18 cellular contexts compared by ENCODE assay signal in genomic region chr5:131214828-131215227, GRCh38. TPM values are rescaled to one million over a fixed set of nuclear protein-coding genes. Genes with fewer than 3 reads are reported as not detected.
DNase-seq lines count a peak whose midpoint lies in the region; ATAC-seq, FAIRE-seq and TF ChIP-seq lines count a peak whose summit lies in the region.
"Had no signal": no experiment of that assay in that cellular context is flagged by ENCODE, and none has a peak within 500 bp of the region (broad histone marks: within the 10 kb centered on the region; RNA-seq: fewer than 3 reads in every experiment).

No MANE protein-coding gene starts in this region.

- no peak for FAIRE-seq in GM12878 (lab: Jason Lieb, UNC)
- FAIRE-seq: bronchial epithelial cell had no signal

- H3K9ac ChIP-seq in GM12878 (ENCODE audit: control insufficient read depth, insufficient read depth, low read length) (peak overlapping the region; percentile 45; the same call in 1 of the 2 replicates), neuronal stem cell (ENCODE audit: low read depth, low read length, poor library complexity) (no peak overlapping the region)
- H3K9ac ChIP-seq: GM23248 had no signal

- H3K9me3 ChIP-seq in DOHH2 (ENCODE audit: control insufficient read depth, insufficient read depth, low read length) (no peaks in the 10 kb centered on the region), GM12878 (replicated peaks; ENCODE audit: control insufficient read depth, insufficient read depth, low read length) (no peaks in the 10 kb centered on the region), neuronal stem cell (replicated peaks in 1 of 2; ENCODE audit: control insufficient read depth in 2 of 2, insufficient read depth in 1 of 2, low read depth in 1 of 2, low read length in 2 of 2) (no peaks in the 10 kb centered on the region), Caco-2 (no peaks in the 10 kb centered on the region)
- H3K9me3 ChIP-seq: esophagus squamous epithelium, neutrophil, suprapubic skin had no signal

- H3K14ac ChIP-seq in neuronal stem cell (ENCODE audit: low read length) = no peak overlapping the region

- no peak overlapping the region for H2BK120ac ChIP-seq in neuronal stem cell (ENCODE audit: low read depth, low read length)

- H2BK12ac ChIP-seq in neuronal stem cell (ENCODE audit: low read length) = no peak overlapping the region

- H4K91ac ChIP-seq in neuronal stem cell (ENCODE audit: low read depth, low read length, poor library complexity) = no peak overlapping the region

- H3K36me3 ChIP-seq in DOHH2 (ENCODE audit: control insufficient read depth, low read length) (peaks cover 13% of the 10 kb centered on the region), GM12878 (ENCODE audit: control insufficient read depth in 2 of 2, insufficient read depth in 2 of 2, low read length in 1 of 2) (no peaks in the 10 kb centered on the region), neuronal stem cell (replicated peaks in 1 of 2; ENCODE audit: control insufficient read depth in 2 of 2, insufficient read depth in 2 of 2, low read length in 2 of 2) (no peaks in the 10 kb centered on the region), Caco-2 (ENCODE audit: control insufficient read depth, insufficient read depth, low read length) (no peaks in the 10 kb centered on the region)
- H3K36me3 ChIP-seq: esophagus squamous epithelium, neutrophil, suprapubic skin had no signal

- H2BK15ac ChIP-seq in neuronal stem cell (ENCODE audit: low read length) = no peak overlapping the region

- no peak overlapping the region for H2BK5ac ChIP-seq in neuronal stem cell (ENCODE audit: low read length)

- BruUV-seq in GM12878 (replicated peaks; lab: Mats Ljungman, UMichigan) = no TSS peak
- no TSS peak for BruUV-seq in Caco-2 (replicated peaks; lab: Mats Ljungman, UMichigan)

- no peak for TF ChIP-seq CTCF in DOHH2 (IDR thresholded peaks at IDR 0.05; ENCODE audit: low read depth, low read length, poor library complexity, severe bottlenecking)
- TF ChIP-seq CTCF in GM12878 (IDR thresholded peaks at IDR 0.05 in 2 of 3, conservative IDR thresholded peaks at IDR 0.05 in 1 of 3; ENCODE audit: control insufficient read depth in 2 of 3, extremely low read depth in 1 of 3, insufficient read depth in 1 of 3, low read depth in 3 of 3, low read length in 3 of 3) = no peak
- no peak for TF ChIP-seq CTCF in Caco-2 (IDR thresholded peaks at IDR 0.05; ENCODE audit: insufficient read depth in 1 of 2, low read depth in 1 of 2, low read length in 1 of 2, severe bottlenecking in 1 of 2, unreplicated experiment in 1 of 2)

- no peak overlapping the region for H3K4me3 ChIP-seq in DOHH2 (ENCODE audit: low read length)
- H3K4me3 ChIP-seq in GM12878 = peak overlapping the region; percentile 50
- H3K4me3 ChIP-seq in neuronal stem cell (ENCODE audit: low read length in 2 of 2) = no peak overlapping the region
- H3K4me3 ChIP-seq in Caco-2 (ENCODE audit: low read depth, low read length) = no peak overlapping the region
- H3K4me3 ChIP-seq: esophagus squamous epithelium, GM23248, suprapubic skin had no signal

- H2AFZ ChIP-seq in GM12878 (ENCODE audit: control insufficient read depth, low read depth, low read length) (no peak overlapping the region), neuronal stem cell (ENCODE audit: low read length) (peak overlapping the region; percentile 55)
- H2AFZ ChIP-seq: GM23248 had no signal

- no peaks in the 10 kb centered on the region for H3K79me1 ChIP-seq in neuronal stem cell (ENCODE audit: low read depth, low read length)

- no peaks in the 10 kb centered on the region for H3K27me3 Mint-ChIP-seq in Caco-2 (ENCODE audit: insufficient read depth, unreplicated experiment)

- no peak overlapping the region for H3K27ac Mint-ChIP-seq in Caco-2 (ENCODE audit: unreplicated experiment)
- H3K27ac Mint-ChIP-seq: activated T-helper 1 cell treated with anti-CD3 and anti-CD28 coated beads, Interleukin-12 subunit alpha, Interleukin-12 subunit beta, Interleukin-2, Interleukin-4 antibody, amounts not matched to agents 30 ng/mL and 10 ng/mL and 1 ng/mL, durations not matched to agents 14 hours and 24 hours and 36 hours; T-helper 1 cell treated with Interleukin-12 subunit alpha and Interleukin-12 subunit beta and Interleukin-4 antibody, amounts not matched to agents 30 μg/mL and 1 μg/mL, for 36 hours had no signal

- TF ChIP-seq EP300 in GM12878 (IDR thresholded peaks at IDR 0.05; ENCODE audit: borderline replicate concordance in 1 of 2, control insufficient read depth in 1 of 2, low read depth in 2 of 2, low read length in 2 of 2) = no peak

- no peak overlapping the region for H3K23ac ChIP-seq in neuronal stem cell (ENCODE audit: low read depth, low read length, poor library complexity)

- H3K4me2 ChIP-seq in DOHH2 (ENCODE audit: low read length) (peak overlapping the region; percentile 50), GM12878 (ENCODE audit: control insufficient read depth, insufficient read depth) (peak overlapping the region; percentile 64), neuronal stem cell (ENCODE audit: insufficient read depth, low read length, poor library complexity, severe bottlenecking) (no peak overlapping the region)

- no peaks in the 10 kb centered on the region for H3K36me3 Mint-ChIP-seq in Caco-2 (ENCODE audit: insufficient read depth, unreplicated experiment)

- POLR2A ChIA-PET in GM12878 (lab: Charles Lee) (interaction anchor here (0.6 to 19.3 kb wide), 13 partner anchors 10 to 167 kb away, joined by 3 to 309 read pairs (median 5); partner anchors contain the start of gene CDC42SE2), Caco-2 (lab: Charles Lee) (no interaction called here)

- RAD21 ChIA-PET in GM12878 (lab: Charles Lee; ENCODE audit: unreplicated experiment) = interaction anchor here (0.7 to 10.7 kb wide), 18 partner anchors 8 to 201 kb away, joined by 3 to 302 read pairs (median 4); partner anchors contain the start of genes CDC42SE2 and HINT1

- CTCF ChIA-PET in GM12878 (lab: Yijun Ruan, JAX) (interaction anchor here (0.8 to 6.1 kb wide), 9 partner anchors 7 to 168 kb away, joined by 3 to 36 read pairs (median 10); partner anchors contain the start of gene CDC42SE2), Caco-2 (lab: Charles Lee) (no interaction called here)

- peaks cover 12% of the 10 kb centered on the region for H3F3A ChIP-seq in DOHH2 (ENCODE audit: control insufficient read depth, insufficient read depth)

- no peaks in the 10 kb centered on the region for H3K4me1 Mint-ChIP-seq in Caco-2 (ENCODE audit: low read depth, unreplicated experiment)

- TF ChIP-seq POLR2A in GM12878 (IDR thresholded peaks at IDR 0.05; ENCODE audit: low read depth, low read length) = no peak

- TF ChIP-seq RAD21 in GM12878 (IDR thresholded peaks at IDR 0.05; ENCODE audit: insufficient read depth, low read depth, low read length) = no peak

- 94% methylated on average over 2 of the region's 2 CpGs for WGBS in GM12878 (ENCODE audit: insufficient coverage, insufficient replicate concordance, low lambda C conversion rate, missing lambda C conversion rate)
- no CpG with 5 or more reads among the region's 2 CpGs for WGBS in neuronal stem cell (ENCODE audit: extremely low coverage in 2 of 2, insufficient read length in 2 of 2, insufficient replicate concordance in 1 of 2), 2 donors

- SMC1A ChIA-PET in GM12878 (lab: Charles Lee; ENCODE audit: uncharacterized antibody, unreplicated experiment) = interaction anchor here (0.7 to 26.7 kb wide), 14 partner anchors 9 to 200 kb away, joined by 3 to 1218 read pairs (median 6); partner anchors contain the start of genes CDC42SE2 and HINT1

- DNase-seq in NCI-H69 (lab: John Stamatoyannopoulos, UW) (peak; percentile 56), GM12878 (ENCODE audit: low read depth, low spot score) (no peak), neuronal stem cell (ENCODE audit: low spot score) (no peak), Caco-2 (no peak), AML-193 (lab: John Stamatoyannopoulos, UW) (no peak)
- no peak for DNase-seq in effector CD4-positive, alpha-beta T cell
- DNase-seq: esophagus squamous epithelium, GM23248, left cardiac atrium, NCI-H526 treated with DMSO at 0.1 percent for 48 hours, PC-3, SHP77 treated with DMSO at 0.1 percent for 48 hours had no signal

- H3K18ac ChIP-seq in neuronal stem cell (ENCODE audit: low read length) = no peak overlapping the region

- H3K27ac ChIP-seq in DOHH2 (ENCODE audit: low read depth, low read length) (no peak overlapping the region), GM12878 (ENCODE audit: control insufficient read depth, insufficient read depth) (peak overlapping the region; percentile 94), neuronal stem cell (replicated peaks; ENCODE audit: low read length) (no peak overlapping the region)
- H3K27ac ChIP-seq: esophagus squamous epithelium, GM23248, neutrophil, suprapubic skin had no signal

- H2AK5ac ChIP-seq in neuronal stem cell (ENCODE audit: low read depth, low read length) = no peak overlapping the region

- no peak overlapping the region for H3K4ac ChIP-seq in neuronal stem cell (ENCODE audit: low read length)

- intact Hi-C loops in GM12878 (cut with micrococcal nuclease; ENCODE audit: unreplicated experiment) = no loop called here
- intact Hi-C loops in Caco-2 (cut with micrococcal nuclease; ENCODE audit: unreplicated experiment) = no loop called here

- in situ Hi-C loops in GM12878 (cut with MboI) = loop anchor here (5.0 kb wide), 1 partner anchor 167 kb away; no protein-coding TSS in a partner anchor

- H3K9me3 Mint-ChIP-seq in Caco-2 (ENCODE audit: unreplicated experiment) = no peaks in the 10 kb centered on the region
- H3K9me3 Mint-ChIP-seq: activated T-helper 1 cell treated with anti-CD3 and anti-CD28 coated beads, Interleukin-12 subunit alpha, Interleukin-12 subunit beta, Interleukin-2, Interleukin-4 antibody, amounts not matched to agents 30 ng/mL and 10 ng/mL and 1 ng/mL, durations not matched to agents 14 hours and 24 hours and 36 hours; T-helper 1 cell treated with Interleukin-12 subunit alpha and Interleukin-12 subunit beta and Interleukin-4 antibody, amounts not matched to agents 30 μg/mL and 1 μg/mL, for 36 hours had no signal

- peaks cover 58% of the 10 kb centered on the region for H3K79me2 ChIP-seq in DOHH2 (ENCODE audit: control insufficient read depth, low read length)
- peaks cover 97% of the 10 kb centered on the region for H3K79me2 ChIP-seq in GM12878 (ENCODE audit: control insufficient read depth, insufficient read depth, low read length)

- no peaks in the 10 kb centered on the region for H3K9me2 ChIP-seq in DOHH2 (replicated peaks; ENCODE audit: control insufficient read depth, low read length)

- ATAC-seq in GM12878 = no peak
- ATAC-seq: left cardiac atrium, PC-3 had no signal

- H3K4me3 Mint-ChIP-seq in Caco-2 (ENCODE audit: unreplicated experiment) = no peak overlapping the region
- H3K4me3 Mint-ChIP-seq: activated T-helper 1 cell treated with anti-CD3 and anti-CD28 coated beads, Interleukin-12 subunit alpha, Interleukin-12 subunit beta, Interleukin-2, Interleukin-4 antibody, amounts not matched to agents 30 ng/mL and 10 ng/mL and 1 ng/mL, durations not matched to agents 14 hours and 24 hours and 36 hours; T-helper 1 cell treated with Interleukin-12 subunit alpha and Interleukin-12 subunit beta and Interleukin-4 antibody, amounts not matched to agents 30 μg/mL and 1 μg/mL, for 36 hours had no signal

- H4K8ac ChIP-seq in neuronal stem cell (ENCODE audit: low read depth, low read length) = no peak overlapping the region

- H4K20me1 ChIP-seq in DOHH2 (ENCODE audit: control insufficient read depth, insufficient read depth, low read depth, low read length) (no peaks in the 10 kb centered on the region), GM12878 (ENCODE audit: control insufficient read depth, insufficient read depth) (no peaks in the 10 kb centered on the region)

- peaks cover 49% of the 10 kb centered on the region for H3K4me1 ChIP-seq in DOHH2 (ENCODE audit: control insufficient read depth, low read length)
- H3K4me1 ChIP-seq in GM12878 (ENCODE audit: control insufficient read depth, insufficient read depth, low read length) = peaks cover 10% of the 10 kb centered on the region; the same call in 1 of the 2 replicates
- H3K4me1 ChIP-seq in neuronal stem cell (ENCODE audit: control insufficient read depth in 2 of 2, insufficient read depth in 1 of 2, low read depth in 1 of 2, low read length in 2 of 2) = peaks cover 3% of the 10 kb centered on the region in 2 donors
- H3K4me1 ChIP-seq in Caco-2 = no peaks in the 10 kb centered on the region
- H3K4me1 ChIP-seq: suprapubic skin had no signal

- H3K27me3 ChIP-seq in DOHH2 (ENCODE audit: control insufficient read depth, low read length) (no peaks in the 10 kb centered on the region), GM12878 (replicated peaks in 1 of 2; ENCODE audit: control insufficient read depth in 2 of 2, insufficient read depth in 2 of 2, low read length in 1 of 2) (no peaks in the 10 kb centered on the region), neuronal stem cell (ENCODE audit: control insufficient read depth in 3 of 3, insufficient read depth in 3 of 3, low read depth in 1 of 3, low read length in 3 of 3) (no peaks in the 10 kb centered on the region), Caco-2 (replicated peaks; ENCODE audit: control insufficient read depth, insufficient read depth, low read length) (no peaks in the 10 kb centered on the region)
- H3K27me3 ChIP-seq: esophagus squamous epithelium, neutrophil, suprapubic skin had no signal

RNA-seq across cellular contexts. Expression of gene LYRM7, which starts 44.1 kb away (rescaled TPM):
- total RNA-seq in GM12878 (2013; cell fraction: nucleolus; rRNA removed) = 15.3 and 23.4 TPM in 2 replicates
- total RNA-seq in GM12878 (2014; rRNA removed) (15.1 and 19.6 TPM in 2 replicates), GM12878 (2014; rRNA removed; fragmentation: Illumina TruSeq; extraction: Trizol) (17.6 and 21.7 TPM in 2 replicates), GM12878 (2021) (13.7 and 13.9 TPM in 2 replicates), Caco-2 (2022) (13.7 and 14.9 TPM in 2 replicates)
- 2.7 TPM for polyA plus RNA-seq in GM12878 (2011; ENCODE audit: low read depth)
- polyA plus RNA-seq in GM12878 (2011; rRNA removed) (9.2 and 21.4 TPM in 2 replicates), GM12878 (2014; fragmentation: Illumina TruSeq; extraction: Trizol) (17.9 and 21.8 TPM in 2 replicates), GM12878 (2014; fragmentation: Nextera tagmentation; extraction: Ambion mirVana) (10 to 100 TPM; 25.8 to 45.7 TPM), GM12878 (2014; rRNA removed) (8.6 and 18.7 TPM in 2 replicates), GM12878 (2016; fragmentation: Nextera tagmentation; extraction: Ambion mirVana) (10 to 100 TPM; 61.0 to 68.8 TPM)
- polyA plus RNA-seq in GM12878 (2011; cell fraction: cytosol; rRNA removed) = 3.6 and 3.7 TPM in 2 replicates
- polyA plus RNA-seq in GM12878 (2011; cell fraction: nucleus; rRNA removed) = 1.4 and 1.5 TPM in 2 replicates
- 7.1 and 8.1 TPM in 2 replicates for polyA plus RNA-seq in GM12878 (2012)
- 2.2 and 2.3 TPM in 2 replicates for polyA minus RNA-seq in GM12878 (2011; rRNA and poly(A)+ RNA removed)
- 1.7 and 2.4 TPM in 2 replicates for polyA minus RNA-seq in GM12878 (2011; cell fraction: cytosol; rRNA and poly(A)+ RNA removed)
- 0.85 and 1.2 TPM in 2 replicates for polyA minus RNA-seq in GM12878 (2011; cell fraction: nucleus; rRNA and poly(A)+ RNA removed)
- 8.0 TPM for polyA plus RNA-seq in neuronal stem cell (2013, experiment 1 of 2)
- 8.6 TPM for polyA plus RNA-seq in neuronal stem cell (2013, experiment 2 of 2)

RNA-seq across cellular contexts. Expression of gene CDC42SE2, which starts 49.0 kb away (rescaled TPM):
- 137 and 144 TPM in 2 replicates for total RNA-seq in GM12878 (2013; cell fraction: nucleolus; rRNA removed)
- total RNA-seq in GM12878 (2014; rRNA removed) (81.7 and 101 TPM in 2 replicates), GM12878 (2014; rRNA removed; fragmentation: Illumina TruSeq; extraction: Trizol) (90.7 and 91.1 TPM in 2 replicates), GM12878 (2021) (75.6 and 76.0 TPM in 2 replicates), Caco-2 (2022) (39.4 and 41.1 TPM in 2 replicates)
- polyA plus RNA-seq in GM12878 (2011; ENCODE audit: low read depth) = 54.3 TPM
- polyA plus RNA-seq in GM12878 (2011; rRNA removed) (148 and 215 TPM in 2 replicates), GM12878 (2014; fragmentation: Illumina TruSeq; extraction: Trizol) (75.2 and 106 TPM in 2 replicates), GM12878 (2014; fragmentation: Nextera tagmentation; extraction: Ambion mirVana) (10 to 100 TPM; 57.0 to 78.8 TPM), GM12878 (2014; rRNA removed) (57.2 and 62.0 TPM in 2 replicates), GM12878 (2016; fragmentation: Nextera tagmentation; extraction: Ambion mirVana) (100 to 1,000 TPM; 113 to 116 TPM)
- polyA plus RNA-seq in GM12878 (2011; cell fraction: cytosol; rRNA removed) = 43.4 and 63.0 TPM in 2 replicates
- polyA plus RNA-seq in GM12878 (2011; cell fraction: nucleus; rRNA removed) = 39.5 and 43.8 TPM in 2 replicates
- polyA plus RNA-seq in GM12878 (2012) = 80.9 and 89.2 TPM in 2 replicates
- 107 and 140 TPM in 2 replicates for polyA minus RNA-seq in GM12878 (2011; rRNA and poly(A)+ RNA removed)
- 46.4 and 47.3 TPM in 2 replicates for polyA minus RNA-seq in GM12878 (2011; cell fraction: cytosol; rRNA and poly(A)+ RNA removed)
- 30.0 and 58.6 TPM in 2 replicates for polyA minus RNA-seq in GM12878 (2011; cell fraction: nucleus; rRNA and poly(A)+ RNA removed)
- polyA plus RNA-seq in neuronal stem cell (2013, experiment 1 of 2) = 25.1 TPM
- polyA plus RNA-seq in neuronal stem cell (2013, experiment 2 of 2) = 25.5 TPM

RNA-seq across cellular contexts. Expression of gene HINT1, which starts 49.8 kb away (rescaled TPM):
- 90.7 and 94.5 TPM in 2 replicates for total RNA-seq in GM12878 (2013; cell fraction: nucleolus; rRNA removed)
- 352 and 366 TPM in 2 replicates for total RNA-seq in GM12878 (2014; rRNA removed)
- 347 and 351 TPM in 2 replicates for total RNA-seq in GM12878 (2014; rRNA removed; fragmentation: Illumina TruSeq; extraction: Trizol)
- total RNA-seq in GM12878 (2021) = 248 and 253 TPM in 2 replicates
- 524 TPM for polyA plus RNA-seq in GM12878 (2011; ENCODE audit: low read depth)
- 997 and 1,373 TPM in 2 replicates for polyA plus RNA-seq in GM12878 (2011; rRNA removed)
- polyA plus RNA-seq in GM12878 (2011; cell fraction: cytosol; rRNA removed) = 438 and 451 TPM in 2 replicates
- polyA plus RNA-seq in GM12878 (2011; cell fraction: nucleus; rRNA removed) = 337 and 368 TPM in 2 replicates
- polyA plus RNA-seq in GM12878 (2012) = 400 and 478 TPM in 2 replicates
- polyA plus RNA-seq in GM12878 (2014; fragmentation: Illumina TruSeq; extraction: Trizol) = 260 TPM in 2 replicates
- polyA plus RNA-seq in GM12878 (2014; fragmentation: Nextera tagmentation; extraction: Ambion mirVana) = 100 to 1,000 TPM; 844 to 901 TPM
- polyA plus RNA-seq in GM12878 (2014; rRNA removed) = 438 and 478 TPM in 2 replicates
- polyA plus RNA-seq in GM12878 (2016; fragmentation: Nextera tagmentation; extraction: Ambion mirVana) = 100 to 1,000 TPM; 687 to 705 TPM
- 124 and 166 TPM in 2 replicates for polyA minus RNA-seq in GM12878 (2011; rRNA and poly(A)+ RNA removed)
- 75.7 and 78.3 TPM in 2 replicates for polyA minus RNA-seq in GM12878 (2011; cell fraction: cytosol; rRNA and poly(A)+ RNA removed)
- polyA minus RNA-seq in GM12878 (2011; cell fraction: nucleus; rRNA and poly(A)+ RNA removed) = 54.9 and 72.1 TPM in 2 replicates
- polyA plus RNA-seq in neuronal stem cell (2013, experiment 1 of 2) = 383 TPM
- 390 TPM for polyA plus RNA-seq in neuronal stem cell (2013, experiment 2 of 2)
- total RNA-seq in Caco-2 (2022) = 228 and 243 TPM in 2 replicates
